In genomic region chr17:48609754-48610281, GRCh38 we compare ENCODE assay signal across 8 cellular contexts. TPM values are rescaled to one million over a fixed set of nuclear protein-coding genes. Genes with fewer than 3 reads are reported as not detected.
DNase-seq lines count a peak whose midpoint lies in the region; ATAC-seq and TF ChIP-seq lines count a peak whose summit lies in the region.

No MANE protein-coding gene starts in this region.

- CTCF ChIA-PET in CD4-positive, alpha-beta T cell (lab: Charles Lee), result interaction anchor here (0.6 to 4.1 kb wide), 4 partner anchors 9 to 136 kb away, joined by 3 to 20 read pairs (median 3); no protein-coding TSS in a partner anchor

- H3K36me3 Mint-ChIP-seq in CD4-positive, alpha-beta T cell (ENCODE audit: low read depth), result no peaks in the 10 kb centered on the region
- peaks cover 38% of the 10 kb centered on the region for H3K36me3 Mint-ChIP-seq in nephron progenitor cell (ENCODE audit: low read depth)

- no peak for TF ChIP-seq CTCF in CD4-positive, alpha-beta T cell (IDR thresholded peaks at IDR 0.05)
- no peak for TF ChIP-seq CTCF in KMS-11 (conservative IDR thresholded peaks at IDR 0.05; ENCODE audit: low read depth, low read length)
- TF ChIP-seq CTCF in brain microvascular endothelial cell (IDR thresholded peaks at IDR 0.05; ENCODE audit: low read depth, low read length, missing control alignments), result no peak
- TF ChIP-seq CTCF in nephron progenitor cell (IDR thresholded peaks at IDR 0.05), result no peak

- peaks cover 80% of the 10 kb centered on the region for H3K27me3 ChIP-seq in CD4-positive, alpha-beta T cell (ENCODE audit: control insufficient read depth, insufficient read depth, low read length)
- peaks cover 17% of the 10 kb centered on the region; the same call in 1 of the 2 replicates for H3K27me3 ChIP-seq in KMS-11 (ENCODE audit: insufficient read depth, low read depth)
- H3K27me3 ChIP-seq in brain microvascular endothelial cell (replicated peaks), result peaks cover 88% of the 10 kb centered on the region

- peak overlapping the region; percentile 92 for H3K4me2 ChIP-seq in KMS-11

- peak overlapping the region; percentile 89 for H3K4me3 Mint-ChIP-seq in CD4-positive, alpha-beta T cell
- H3K4me3 Mint-ChIP-seq in nephron progenitor cell, result peak overlapping the region; percentile 99

- no peak for ATAC-seq in CD4-positive, alpha-beta T cell (ENCODE audit: poor library complexity)
- ATAC-seq in esophagus mucosa, result no peak
- no peak for ATAC-seq in HG02588 (IDR thresholded peaks at IDR 0.05; ENCODE audit: unreplicated experiment)

- H3K4me1 ChIP-seq in KMS-11 (ENCODE audit: low read depth, poor library complexity, severe bottlenecking), result peaks cover 17% of the 10 kb centered on the region

- POLR2A ChIA-PET in CD4-positive, alpha-beta T cell (lab: Charles Lee), result interaction anchor here (0.6 to 1.5 kb wide), 4 partner anchors 9 to 23 kb away, joined by 3 to 9 read pairs (median 4); partner anchors contain the start of gene HOXB5

- H3K4me3 ChIP-seq in KMS-11 (IDR thresholded peaks at IDR 0.05; ENCODE audit: insufficient read depth, low read depth, low read length) (no peak overlapping the region), brain microvascular endothelial cell (ENCODE audit: low read depth, low read length) (peak overlapping the region; percentile 42)

- peak overlapping the region; percentile 96 for H2AFZ ChIP-seq in KMS-11 (ENCODE audit: low read depth)

- no peak overlapping the region for H3K27ac ChIP-seq in CD4-positive, alpha-beta T cell (ENCODE audit: low read depth, low read length)
- H3K27ac ChIP-seq in KMS-11 (peak overlapping the region; percentile 74), brain microvascular endothelial cell (no peak overlapping the region)

- no peaks in the 10 kb centered on the region for H3K9me3 ChIP-seq in CD4-positive, alpha-beta T cell (ENCODE audit: control insufficient read depth, low read length)

- H3K36me3 ChIP-seq in KMS-11 (ENCODE audit: insufficient read depth), result no peaks in the 10 kb centered on the region
- no peaks in the 10 kb centered on the region for H3K36me3 ChIP-seq in brain microvascular endothelial cell (replicated peaks)

- no peak for DNase-seq in CD4-positive, alpha-beta T cell
- DNase-seq in brain microvascular endothelial cell (no peak), nephron progenitor cell (no peak), NOMO-1 (lab: John Stamatoyannopoulos, UW; ENCODE audit: unreplicated experiment in 2 of 2) (no peak)
- DNase-seq in stimulated activated CD4-positive, alpha-beta T cell treated with anti-CD3 and anti-CD28 coated beads, Interleukin-15, amount 100 ng/mL, for 24 hours, result no peak

- H3K4me1 Mint-ChIP-seq in CD4-positive, alpha-beta T cell (ENCODE audit: low read depth), result peaks cover 48% of the 10 kb centered on the region
- peaks cover 51% of the 10 kb centered on the region for H3K4me1 Mint-ChIP-seq in nephron progenitor cell

- in situ Hi-C loops in brain microvascular endothelial cell (cut with HindIII; ENCODE audit: low pct_ligation_motif_present, low sequenced_read_pairs), result no loop called here

- H3K9me3 Mint-ChIP-seq in CD4-positive, alpha-beta T cell, result no peaks in the 10 kb centered on the region
- H3K9me3 Mint-ChIP-seq in nephron progenitor cell, result no peaks in the 10 kb centered on the region

- H3K9ac ChIP-seq in KMS-11, result peak overlapping the region; percentile 88

- H3K79me2 ChIP-seq in KMS-11 (ENCODE audit: insufficient read depth, low read depth), result no peaks in the 10 kb centered on the region

- H3K27ac Mint-ChIP-seq in CD4-positive, alpha-beta T cell, result no peak overlapping the region
- peak overlapping the region; percentile 100 for H3K27ac Mint-ChIP-seq in nephron progenitor cell

- no peaks in the 10 kb centered on the region for H4K20me1 ChIP-seq in KMS-11 (ENCODE audit: insufficient read depth)

- peaks cover 89% of the 10 kb centered on the region for H3K27me3 Mint-ChIP-seq in CD4-positive, alpha-beta T cell
- H3K27me3 Mint-ChIP-seq in nephron progenitor cell (ENCODE audit: low read depth, poor library complexity), result peaks cover 3% of the 10 kb centered on the region

- intact Hi-C loops in CD4-positive, alpha-beta T cell (cut with DNase I, micrococcal nuclease), result loop anchor here in 1 of 2 experiments (5.0 to 10.0 kb wide), 2 partner anchors 273 to 765 kb away; partner anchors contain the start of gene SCRN2

RNA-seq across cellular contexts. Expression of gene HOXB7, which starts 1.0 kb away (rescaled TPM):
- total RNA-seq in CD4-positive, alpha-beta T cell, result not detected
- 2.1 TPM for total RNA-seq in esophagus mucosa

RNA-seq across cellular contexts. Expression of gene HOXB6, which starts 5.0 kb away (rescaled TPM):
- total RNA-seq in CD4-positive, alpha-beta T cell, result not detected
- total RNA-seq in esophagus mucosa, result 0.28 TPM

RNA-seq across cellular contexts. Expression of gene HOXB8, which starts 5.3 kb away (rescaled TPM):
- not detected for total RNA-seq in CD4-positive, alpha-beta T cell
- total RNA-seq in esophagus mucosa, result not detected

RNA-seq across cellular contexts. Expression of gene HOXB5, which starts 16.2 kb away (rescaled TPM):
- not detected for total RNA-seq in CD4-positive, alpha-beta T cell
- total RNA-seq in esophagus mucosa, result 0.16 TPM

RNA-seq across cellular contexts. Expression of gene HOXB9, which starts 16.3 kb away (rescaled TPM):
- not detected for total RNA-seq in CD4-positive, alpha-beta T cell
- total RNA-seq in esophagus mucosa, result not detected
